Comparison of ENCODE assay signal across 17 cellular contexts in genomic region chr5:170069512-170069911, GRCh38. TPM values are rescaled to one million over a fixed set of nuclear protein-coding genes. Genes with fewer than 3 reads are reported as not detected.
DNase-seq lines count a peak whose midpoint lies in the region; ATAC-seq and TF ChIP-seq lines count a peak whose summit lies in the region.
"Had no signal": no experiment of that assay in that cellular context is flagged by ENCODE, and none has a peak within 500 bp of the region (broad histone marks: within the 10 kb centered on the region; RNA-seq: fewer than 3 reads in every experiment).

No MANE protein-coding gene starts in this region.

- H3K27me3 ChIP-seq in Karpas-422 (ENCODE audit: low read length) (no peaks in the 10 kb centered on the region), neural progenitor cell (no peaks in the 10 kb centered on the region), A673 (replicated peaks; ENCODE audit: insufficient read depth, low read depth, low read length, poor library complexity) (no peaks in the 10 kb centered on the region)
- H3K27me3 ChIP-seq: BLaER1 had no signal

- no peaks in the 10 kb centered on the region for H3K36me3 ChIP-seq in HEK293 (ENCODE audit: control insufficient read depth in 2 of 2, insufficient read depth in 1 of 2, low read length in 2 of 2)
- peaks cover 22% of the 10 kb centered on the region for H3K36me3 ChIP-seq in Karpas-422 (ENCODE audit: insufficient read depth, low read length)
- no peaks in the 10 kb centered on the region for H3K36me3 ChIP-seq in neural progenitor cell
- H3K36me3 ChIP-seq in A673 (ENCODE audit: insufficient read depth, low read length, poor library complexity, severe bottlenecking), result no peaks in the 10 kb centered on the region
- H3K36me3 ChIP-seq: HAP-1 had no signal

- no peak for TF ChIP-seq CTCF in HEK293 (tag by site-specific recombination; IDR thresholded peaks at IDR 0.05)
- no peak for TF ChIP-seq CTCF in neural progenitor cell (IDR thresholded peaks at IDR 0.05)
- no peak for TF ChIP-seq CTCF in A673 (conservative IDR thresholded peaks at IDR 0.05; ENCODE audit: low read depth, low read length)

- H3K9me3 ChIP-seq in HEK293 (ENCODE audit: control insufficient read depth, insufficient read depth, low read depth, low read length) (no peaks in the 10 kb centered on the region), Karpas-422 (ENCODE audit: low read length) (no peaks in the 10 kb centered on the region), neural progenitor cell (ENCODE audit: low read depth) (no peaks in the 10 kb centered on the region), A673 (ENCODE audit: low read depth, low read length, poor library complexity, severe bottlenecking) (no peaks in the 10 kb centered on the region)
- H3K9me3 ChIP-seq: Caco-2, HAP-1 had no signal

- H3K4me1 ChIP-seq in HEK293 (ENCODE audit: control insufficient read depth, insufficient read depth, low read length) (peaks cover 4% of the 10 kb centered on the region), Karpas-422 (ENCODE audit: low read length) (peaks cover 73% of the 10 kb centered on the region), neural progenitor cell (peaks cover 16% of the 10 kb centered on the region), A673 (ENCODE audit: insufficient read depth, low read length, poor library complexity, severe bottlenecking) (peaks cover 19% of the 10 kb centered on the region)
- H3K4me1 ChIP-seq: Caco-2 had no signal

- peak overlapping the region; percentile 69 for H3K4me2 ChIP-seq in Karpas-422 (ENCODE audit: low read depth, low read length, poor library complexity, severe bottlenecking)
- no peak overlapping the region for H3K4me2 ChIP-seq in neural progenitor cell
- H3K4me2 ChIP-seq: BLaER1 had no signal

- no peak overlapping the region for H2AFZ ChIP-seq in Karpas-422 (ENCODE audit: low read length)
- peak overlapping the region; percentile 64 for H2AFZ ChIP-seq in neural progenitor cell (replicated peaks)

- H3K4me3 ChIP-seq in HEK293 (ENCODE audit: low read depth, low read length) (no peak overlapping the region), Karpas-422 (ENCODE audit: low read length) (no peak overlapping the region), neural progenitor cell (no peak overlapping the region), A673 (ENCODE audit: low read depth, low read length, poor library complexity, severe bottlenecking) (no peak overlapping the region)
- H3K4me3 ChIP-seq: BLaER1, HAP-1 had no signal

- no peaks in the 10 kb centered on the region for H3K36me3 Mint-ChIP-seq in neural progenitor cell
- H3K36me3 Mint-ChIP-seq in stimulated activated effector memory CD8-positive, alpha-beta T cell treated with anti-CD3 and anti-CD28 coated beads, Interleukin-12 subunit alpha, Interleukin-12 subunit beta, amount 100 ng/mL, for 72 hours, result peaks cover 74% of the 10 kb centered on the region
- H3K36me3 Mint-ChIP-seq in activated CD8-positive, alpha-beta memory T cell treated with anti-CD3 and anti-CD28 coated beads, Interleukin-2, amount 10 ng/mL, durations not matched to agents 7 days and 5 days, result peaks cover 56% of the 10 kb centered on the region

- H3K4me1 Mint-ChIP-seq in neural progenitor cell, result peaks cover 4% of the 10 kb centered on the region
- no peaks in the 10 kb centered on the region for H3K4me1 Mint-ChIP-seq in stimulated activated effector memory CD8-positive, alpha-beta T cell treated with anti-CD3 and anti-CD28 coated beads, Interleukin-12 subunit alpha, Interleukin-12 subunit beta, amount 100 ng/mL, for 72 hours
- H3K4me1 Mint-ChIP-seq in activated CD8-positive, alpha-beta memory T cell treated with anti-CD3 and anti-CD28 coated beads, Interleukin-2, amount 10 ng/mL, durations not matched to agents 7 days and 5 days, result no peaks in the 10 kb centered on the region
- H3K4me1 Mint-ChIP-seq: B cell had no signal

- intact Hi-C loops in A673 (cut with micrococcal nuclease; ENCODE audit: unreplicated experiment), result no loop called here

- no peaks in the 10 kb centered on the region for H3K9me2 ChIP-seq in Karpas-422 (replicated peaks; ENCODE audit: insufficient read depth, low read length)

- CTCF ChIA-PET in HEK293 (lab: Yijun Ruan, JAX), result interaction anchor here (1.2 to 3.0 kb wide), 4 partner anchors 11 to 90 kb away, joined by 3 to 46 read pairs (median 30); partner anchors contain the start of gene INSYN2B
- CTCF ChIA-PET in activated CD8-positive, alpha-beta memory T cell treated with anti-CD3 and anti-CD28 coated beads, Interleukin-2, amount 10 ng/mL, durations not matched to agents 7 days and 5 days (lab: Charles Lee), result no interaction called here
- CTCF ChIA-PET in A673 (lab: Charles Lee), result no interaction called here

- H3K9me3 Mint-ChIP-seq in neural progenitor cell, result no peaks in the 10 kb centered on the region
- H3K9me3 Mint-ChIP-seq in stimulated activated effector memory CD8-positive, alpha-beta T cell treated with anti-CD3 and anti-CD28 coated beads, Interleukin-12 subunit alpha, Interleukin-12 subunit beta, amount 100 ng/mL, for 72 hours, result no peaks in the 10 kb centered on the region
- H3K9me3 Mint-ChIP-seq in activated CD8-positive, alpha-beta memory T cell treated with anti-CD3 and anti-CD28 coated beads, Interleukin-2, amount 10 ng/mL, durations not matched to agents 7 days and 5 days (ENCODE audit: low read depth), result no peaks in the 10 kb centered on the region
- H3K9me3 Mint-ChIP-seq: CD4-positive, CD25-positive, alpha-beta regulatory T cell; CD8-positive, alpha-beta T cell had no signal

- DNase-seq in Karpas-422 (no peak), neural progenitor cell (ENCODE audit: low spot score) (no peak), A673 (ENCODE audit: low spot score) (no peak)
- DNase-seq in stimulated activated effector memory CD8-positive, alpha-beta T cell treated with anti-CD3 and anti-CD28 coated beads, Interleukin-12 subunit alpha, Interleukin-12 subunit beta, amount 100 ng/mL, for 72 hours (ENCODE audit: low spot score in 2 of 2), result no peak
- no peak for DNase-seq in activated CD8-positive, alpha-beta memory T cell treated with anti-CD3 and anti-CD28 coated beads, Interleukin-2, amount 10 ng/mL, durations not matched to agents 7 days and 5 days
- DNase-seq: Caco-2; CD4-positive, CD25-positive, alpha-beta regulatory T cell; CD8-positive, alpha-beta T cell; DMS153; DND-41; GOT3 had no signal

- no peaks in the 10 kb centered on the region for H3K27me3 Mint-ChIP-seq in neural progenitor cell (ENCODE audit: insufficient read depth, low read depth)
- H3K27me3 Mint-ChIP-seq in activated CD8-positive, alpha-beta memory T cell treated with anti-CD3 and anti-CD28 coated beads, Interleukin-2, amount 10 ng/mL, durations not matched to agents 7 days and 5 days, result no peaks in the 10 kb centered on the region
- H3K27me3 Mint-ChIP-seq: B cell; CD4-positive, CD25-positive, alpha-beta regulatory T cell had no signal

- no peaks in the 10 kb centered on the region for H4K20me1 ChIP-seq in Karpas-422 (ENCODE audit: insufficient read depth, low read depth, low read length)
- H4K20me1 ChIP-seq in neural progenitor cell (ENCODE audit: low read depth), result no peaks in the 10 kb centered on the region
- H4K20me1 ChIP-seq: BLaER1 had no signal

- no peak overlapping the region for H3K4me3 Mint-ChIP-seq in neural progenitor cell
- H3K4me3 Mint-ChIP-seq in stimulated activated effector memory CD8-positive, alpha-beta T cell treated with anti-CD3 and anti-CD28 coated beads, Interleukin-12 subunit alpha, Interleukin-12 subunit beta, amount 100 ng/mL, for 72 hours, result no peak overlapping the region
- H3K4me3 Mint-ChIP-seq in activated CD8-positive, alpha-beta memory T cell treated with anti-CD3 and anti-CD28 coated beads, Interleukin-2, amount 10 ng/mL, durations not matched to agents 7 days and 5 days, result no peak overlapping the region
- H3K4me3 Mint-ChIP-seq: B cell; CD4-positive, CD25-positive, alpha-beta regulatory T cell; CD8-positive, alpha-beta T cell had no signal

- H3K79me2 ChIP-seq in Karpas-422 (ENCODE audit: low read length) (peaks cover 5% of the 10 kb centered on the region; the same call in 1 of the 2 replicates), neural progenitor cell (ENCODE audit: low read depth) (no peaks in the 10 kb centered on the region)

- no peak overlapping the region for H3K27ac Mint-ChIP-seq in neural progenitor cell
- peak overlapping the region; percentile 20 for H3K27ac Mint-ChIP-seq in stimulated activated effector memory CD8-positive, alpha-beta T cell treated with anti-CD3 and anti-CD28 coated beads, Interleukin-12 subunit alpha, Interleukin-12 subunit beta, amount 100 ng/mL, for 72 hours
- no peak overlapping the region for H3K27ac Mint-ChIP-seq in activated CD8-positive, alpha-beta memory T cell treated with anti-CD3 and anti-CD28 coated beads, Interleukin-2, amount 10 ng/mL, durations not matched to agents 7 days and 5 days
- H3K27ac Mint-ChIP-seq: B cell; CD8-positive, alpha-beta T cell had no signal

- ATAC-seq in stimulated activated effector memory CD8-positive, alpha-beta T cell treated with anti-CD3 and anti-CD28 coated beads, Interleukin-12 subunit alpha, Interleukin-12 subunit beta, amount 100 ng/mL, for 72 hours, result no peak
- ATAC-seq in activated CD8-positive, alpha-beta memory T cell treated with anti-CD3 and anti-CD28 coated beads, Interleukin-2, amount 10 ng/mL, durations not matched to agents 7 days and 5 days, result no peak
- ATAC-seq: CD8-positive, alpha-beta T cell had no signal

- no TSS peak for BruUV-seq in A673 (replicated peaks; lab: Mats Ljungman, UMichigan)

- POLR2A ChIA-PET in HEK293 (lab: Yijun Ruan, JAX) (no interaction called here), A673 (lab: Charles Lee; ENCODE audit: low non-redundant PET) (no interaction called here)

- no peak overlapping the region for H3K27ac ChIP-seq in HEK293 (ENCODE audit: extremely low read depth, low read depth, low read length)
- H3K27ac ChIP-seq in Karpas-422 (ENCODE audit: low read length), result peak overlapping the region; percentile 94
- no peak overlapping the region for H3K27ac ChIP-seq in neural progenitor cell
- H3K27ac ChIP-seq in A673 (ENCODE audit: low read depth, low read length, poor library complexity, severe bottlenecking), result no peak overlapping the region
- H3K27ac ChIP-seq: BLaER1, C4-2B had no signal

- no peaks in the 10 kb centered on the region for H3F3A ChIP-seq in neural progenitor cell (ENCODE audit: low read depth)

- no peak overlapping the region; the same call in 1 of the 2 replicates for H3K9ac ChIP-seq in Karpas-422 (ENCODE audit: low read length)
- H3K9ac ChIP-seq in neural progenitor cell, result no peak overlapping the region
- H3K9ac ChIP-seq: BLaER1 had no signal

TF ChIP-seq in HEK293, 187 proteins besides CTCF, POLR2A, EP300 and RAD21 (continues in another document):
- TF ChIP-seq TCF7L2 (IDR thresholded peaks at IDR 0.05; ENCODE audit: borderline replicate concordance, low read depth, low read length) (no peak), ZNF785 (tag by site-specific recombination; IDR thresholded peaks at IDR 0.05) (no peak), EGR2 (tag by site-specific recombination; IDR thresholded peaks at IDR 0.05; ENCODE audit: low read depth) (peak; percentile 98), ZNF335 (tag by site-specific recombination; conservative IDR thresholded peaks at IDR 0.05) (no peak)

RNA-seq across cellular contexts. Expression of gene FOXI1, which starts 36.2 kb away (rescaled TPM):
- 0.07 TPM in 1 of 2 replicates, not detected in the other for total RNA-seq in Karpas-422 (2014; rRNA removed; shearing (Covaris generic); ENCODE audit: low replicate concordance)
- total RNA-seq in neural progenitor cell (ENCODE audit: low replicate concordance) (0.09 TPM in 1 of 2 replicates, not detected in the other), A673 (2021) (not detected in 2 replicates)
- not detected for total RNA-seq in activated CD8-positive, alpha-beta memory T cell treated with anti-CD3 and anti-CD28 coated beads, Interleukin-2, amount 10 ng/mL, durations not matched to agents 7 days and 5 days
- total RNA-seq: A172; B cell; CD4-positive, CD25-positive, alpha-beta regulatory T cell; CD8-positive, alpha-beta T cell had no signal
